ENCODE assay signal across 8 cellular contexts in genomic region chr21:23968722-23969647, GRCh38.
A peak's percentile ranks its signal among the peaks of the same experiment; 100 is the strongest.
DNase-seq lines count a peak whose midpoint lies in the region; ATAC-seq lines count a peak whose summit lies in the region.

No MANE protein-coding gene starts in this region.

- H3K27me3 Mint-ChIP-seq in natural killer cell treated with Interleukin-12 subunit alpha and Interleukin-12 subunit beta and Interleukin-15 and Interleukin-18, amount 100 ng/mL, for 72 hours: no peaks in the 10 kb centered on the region

- H3K4me3 Mint-ChIP-seq in natural killer cell treated with Interleukin-12 subunit alpha and Interleukin-12 subunit beta and Interleukin-15 and Interleukin-18, amount 100 ng/mL, for 72 hours: peak overlapping the region; percentile 43

- H3K36me3 Mint-ChIP-seq in natural killer cell treated with Interleukin-12 subunit alpha and Interleukin-12 subunit beta and Interleukin-15 and Interleukin-18, amount 100 ng/mL, for 72 hours: no peaks in the 10 kb centered on the region

- no peak overlapping the region for H3K27ac Mint-ChIP-seq in natural killer cell treated with Interleukin-12 subunit alpha and Interleukin-12 subunit beta and Interleukin-15 and Interleukin-18, amount 100 ng/mL, for 72 hours

- H3K9me3 Mint-ChIP-seq in natural killer cell treated with Interleukin-12 subunit alpha and Interleukin-12 subunit beta and Interleukin-15 and Interleukin-18, amount 100 ng/mL, for 72 hours: no peaks in the 10 kb centered on the region

- H3K4me1 Mint-ChIP-seq in natural killer cell treated with Interleukin-12 subunit alpha and Interleukin-12 subunit beta and Interleukin-15 and Interleukin-18, amount 100 ng/mL, for 72 hours (ENCODE audit: low read depth in 2 of 2): peaks cover 11 to 23% of the 10 kb centered on the region in 2 donors

- DNase-seq in NCI-H2107 treated with DMSO at 0.1 percent for 48 hours (lab: John Stamatoyannopoulos, UW; ENCODE audit: unreplicated experiment) (peak; percentile 69), NCI-H2107 (lab: John Stamatoyannopoulos, UW) (no peak), NCI-H128 (lab: John Stamatoyannopoulos, UW; ENCODE audit: unreplicated experiment) (peak; percentile 49), T-helper 22 cell (ENCODE audit: low read depth) (peak; percentile 29), astrocyte of the hippocampus (ENCODE audit: low read depth, low spot score) (peak; percentile 34), OCI-M2 (lab: John Stamatoyannopoulos, UW; ENCODE audit: unreplicated experiment) (no peak)
- DNase-seq in natural killer cell treated with Interleukin-12 subunit alpha and Interleukin-12 subunit beta and Interleukin-15 and Interleukin-18, amount 100 ng/mL, for 72 hours (ENCODE audit: low spot score): peak; percentile 75

- ATAC-seq in HG02885 (IDR thresholded peaks at IDR 0.05; ENCODE audit: poor library complexity, unreplicated experiment): peak; percentile 97
- ATAC-seq in natural killer cell treated with Interleukin-12 subunit alpha and Interleukin-12 subunit beta and Interleukin-15 and Interleukin-18, amount 100 ng/mL, for 72 hours: peak; percentile 87 to 93

Comparison
In these comparisons a context has a peak if more than half of its experiments do, and no peak if none do; other contexts are left out.
1. DNase-seq: peak in NCI-H2107 treated with DMSO at 0.1 percent for 48 hours (single experiment), NCI-H128 (single experiment), T-helper 22 cell (single experiment), astrocyte of the hippocampus (single experiment) and natural killer cell treated with Interleukin-12 subunit alpha and Interleukin-12 subunit beta and Interleukin-15 and Interleukin-18, amount 100 ng/mL, for 72 hours (single experiment); none in NCI-H2107 (single experiment) and OCI-M2 (single experiment).